ENCODE assay signal across 19 cellular contexts in the genomic region with DNA sequence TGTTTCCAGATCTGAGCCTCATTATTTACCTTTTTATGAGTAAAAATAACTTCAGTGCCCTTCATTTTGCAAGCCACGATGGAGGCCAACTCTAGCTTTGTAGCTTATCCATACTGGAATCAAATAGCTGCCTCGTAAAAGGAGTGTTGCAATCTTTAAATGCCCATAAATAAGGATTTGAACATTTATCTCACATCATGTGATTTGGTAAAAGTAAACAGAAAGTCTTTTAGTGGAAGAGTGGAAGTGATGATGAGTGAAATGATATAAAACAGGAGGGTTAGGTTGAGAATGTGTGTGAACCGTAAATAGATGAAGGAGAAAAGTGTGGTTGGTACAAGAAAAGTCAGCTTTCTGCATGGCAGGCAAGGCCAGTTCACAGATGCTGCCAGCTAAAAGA.
"Had no signal": no experiment of that assay in that cellular context is flagged by ENCODE, and none has a peak within 500 bp of the region (broad histone marks: within the 10 kb centered on the region; RNA-seq: fewer than 3 reads in every experiment).

No MANE protein-coding gene starts in this region.

- ATAC-seq: heart left ventricle, left lung, psoas muscle, T-helper 17 cell had no signal

- H3K27ac Mint-ChIP-seq: memory B cell, nephron, T-helper 17 cell had no signal

- H3K4me1 ChIP-seq: heart left ventricle, left lung, psoas muscle, right lobe of liver had no signal

- H3K9me3 Mint-ChIP-seq: memory B cell had no signal

- H3K27me3 ChIP-seq: heart left ventricle, left lung, right lobe of liver had no signal

- H3K4me3 Mint-ChIP-seq: memory B cell, nephron, T-helper 17 cell had no signal

- H3K36me3 Mint-ChIP-seq: memory B cell had no signal

- H3K27ac ChIP-seq: heart left ventricle, left lung, psoas muscle, right lobe of liver had no signal

- H3K27me3 Mint-ChIP-seq: memory B cell, T-helper 17 cell had no signal

- H3K36me3 ChIP-seq: heart left ventricle, left lung, right lobe of liver had no signal

- H3K4me1 Mint-ChIP-seq: memory B cell, nephron, T-helper 17 cell had no signal

- H3K4me3 ChIP-seq: heart left ventricle, left lung, psoas muscle, right lobe of liver had no signal

- DNase-seq: activated CD4-positive, alpha-beta T cell treated with anti-CD3 and anti-CD28 coated beads, Interleukin-2, amount 50 U/mL, for 4 hours; activated CD4-positive, CD25-positive, alpha-beta regulatory T cell treated with anti-CD3 and anti-CD28 coated beads, Interleukin-2, amount 50 U/mL, for 72 hours; activated naive CD4-positive, alpha-beta T cell treated with anti-CD3 and anti-CD28 coated beads, Interleukin-2, amount 50 U/mL, for 16 hours; activated T-cell treated with anti-CD3 and anti-CD28 coated beads, Interleukin-2, amount 50 U/mL, for 1 hour; amygdala; dermis blood vessel endothelial cell; erythroblast; heart left ventricle; islet precursor cell; left lung; occipital lobe; psoas muscle; right lobe of liver; stimulated activated CD4-positive, alpha-beta T cell treated with anti-CD3 and anti-CD28 coated beads, Interleukin-12 subunit alpha, Interleukin-12 subunit beta, amount 100 ng/mL, for 4 hours; stimulated activated naive CD4-positive, alpha-beta T cell treated with Interleukin-2 at 50 U/mL for 16 hours; T-helper 17 cell; trophoblast cell had no signal

- H3K9me3 ChIP-seq: left lung, psoas muscle, right lobe of liver had no signal
